In the genomic region with DNA sequence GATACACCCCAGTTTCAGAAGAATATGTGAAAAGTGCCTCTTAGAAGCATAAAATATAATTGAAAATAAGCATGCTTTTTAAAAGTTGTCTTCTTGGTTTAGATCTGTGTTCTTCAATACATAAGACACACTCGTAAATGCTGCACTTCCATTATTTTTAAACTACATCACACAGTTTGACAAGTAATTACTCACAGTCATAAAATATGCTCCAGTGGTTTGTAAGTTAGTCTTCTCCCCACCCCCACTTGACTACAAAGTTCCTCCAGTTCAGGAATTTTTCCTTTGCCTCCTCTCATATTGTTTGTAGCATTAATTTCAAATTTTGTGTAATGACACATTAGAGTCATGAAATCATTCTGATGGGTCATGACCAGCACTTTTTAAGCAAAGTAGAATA, we compare ENCODE assay signal across 24 cellular contexts.
DNase-seq lines count a peak whose midpoint lies in the region; ATAC-seq and TF ChIP-seq lines count a peak whose summit lies in the region.
"Had no signal": no experiment of that assay in that cellular context is flagged by ENCODE, and none has a peak within 500 bp of the region (broad histone marks: within the 10 kb centered on the region; RNA-seq: fewer than 3 reads in every experiment).

No MANE protein-coding gene starts in this region.

- H3K9me2 ChIP-seq in PC-3 (replicated peaks; ENCODE audit: low read length), result no peaks in the 10 kb centered on the region

- H3K36me3 ChIP-seq in PC-3 (ENCODE audit: low read depth, low read length), result no peaks in the 10 kb centered on the region
- no peaks in the 10 kb centered on the region for H3K36me3 ChIP-seq in skeletal muscle satellite cell (ENCODE audit: insufficient read depth, low read length)
- H3K36me3 ChIP-seq: sigmoid colon, upper lobe of right lung had no signal

- in situ Hi-C loops in KBM-7 (cut with MboI; ENCODE audit: low pct_unique_long_range_greater_than_20kb, low sequenced_read_pairs), result no loop called here

- H2AFZ ChIP-seq in PC-3 (ENCODE audit: low read length), result peak overlapping the region; percentile 13; the same call in 1 of the 2 replicates
- H2AFZ ChIP-seq: hepatocyte had no signal

- DNase-seq in KBM-7, result peak; percentile 39
- DNase-seq in PC-3, result peak; percentile 85
- peak in 1 of 2 donors; percentile 52 for DNase-seq in foreskin keratinocyte
- no peak for DNase-seq in GM20000 (ENCODE audit: low spot score)
- DNase-seq in SW480 (ENCODE audit: low spot score), result no peak
- DNase-seq in UCSD-AML1 (lab: John Stamatoyannopoulos, UW; ENCODE audit: unreplicated experiment), result no peak
- DNase-seq: activated CD4-positive, alpha-beta T cell treated with anti-CD3 and anti-CD28 coated beads for 1 hour; activated CD8-positive, alpha-beta T cell treated with anti-CD3 and anti-CD28 coated beads for 36 hours; activated gamma-delta T cell treated with Interleukin-2 at 50 U/mL for 16 hours; activated naive CD8-positive, alpha-beta T cell treated with anti-CD3 and anti-CD28 coated beads, Interleukin-2, amount 50 U/mL, for 24 hours; body of pancreas; CD4-positive, CD25-positive, alpha-beta regulatory T cell; foreskin melanocyte; NCI-H1417 treated with DMSO at 0.1 percent for 48 hours; NCI-H446; NCI-H82; OCI-M1; posterior cingulate gyrus; sigmoid colon; T-helper 1 cell; upper lobe of right lung had no signal

- H3K4me3 ChIP-seq in PC-3 (ENCODE audit: low read length) (peak overlapping the region; percentile 1; the same call in 1 of the 2 replicates), skeletal muscle satellite cell (ENCODE audit: low read length) (no peak overlapping the region)
- H3K4me3 ChIP-seq: body of pancreas, hepatocyte, sigmoid colon, upper lobe of right lung had no signal

- H3K27ac ChIP-seq in PC-3 (ENCODE audit: low read length) (peak overlapping the region; percentile 19), foreskin keratinocyte (no peak overlapping the region)
- H3K27ac ChIP-seq: body of pancreas, hepatocyte, sigmoid colon, upper lobe of right lung had no signal

- BruUV-seq in PC-3 (replicated peaks; lab: Mats Ljungman, UMichigan), result no TSS peak

- H3K4me1 ChIP-seq in PC-3 (ENCODE audit: insufficient read depth, low read length) (peaks cover 35% of the 10 kb centered on the region), foreskin keratinocyte (peaks cover 31% of the 10 kb centered on the region), skeletal muscle satellite cell (ENCODE audit: control insufficient read depth, insufficient read depth, low read length) (peaks cover 39% of the 10 kb centered on the region)
- H3K4me1 ChIP-seq: body of pancreas, sigmoid colon had no signal

- no peaks in the 10 kb centered on the region for H3K79me2 ChIP-seq in PC-3 (ENCODE audit: low read length)
- H3K79me2 ChIP-seq: hepatocyte had no signal

- ATAC-seq in PC-3 (peak; percentile 92), foreskin keratinocyte (peak; percentile 66), GM19328 (IDR thresholded peaks at IDR 0.05; ENCODE audit: unreplicated experiment) (no peak)
- ATAC-seq: activated CD8-positive, alpha-beta T cell treated with anti-CD3 and anti-CD28 coated beads for 36 hours; activated naive CD8-positive, alpha-beta T cell treated with anti-CD3 and anti-CD28 coated beads, Interleukin-2, amount 50 U/mL, for 24 hours; body of pancreas; upper lobe of right lung had no signal

- no peaks in the 10 kb centered on the region for H3K9me3 ChIP-seq in PC-3 (ENCODE audit: low read length)
- H3K9me3 ChIP-seq in skeletal muscle satellite cell (replicated peaks; ENCODE audit: low read length), result no peaks in the 10 kb centered on the region
- H3K9me3 ChIP-seq: body of pancreas, sigmoid colon, upper lobe of right lung had no signal

- POLR2A ChIA-PET in PC-3 (lab: Charles Lee; ENCODE audit: unreplicated experiment), result no interaction called here

- H3K4me2 ChIP-seq in PC-3 (ENCODE audit: low read length) (peak overlapping the region; percentile 76), skeletal muscle satellite cell (ENCODE audit: low read length) (peak overlapping the region; percentile 58)
- H3K4me2 ChIP-seq: hepatocyte had no signal

- no peaks in the 10 kb centered on the region for H3F3A ChIP-seq in PC-3 (ENCODE audit: low read length, unreplicated experiment)

- H3K27me3 ChIP-seq in PC-3 (ENCODE audit: low read length), result no peaks in the 10 kb centered on the region
- no peaks in the 10 kb centered on the region for H3K27me3 ChIP-seq in foreskin keratinocyte
- no peaks in the 10 kb centered on the region for H3K27me3 ChIP-seq in skeletal muscle satellite cell (ENCODE audit: control insufficient read depth, insufficient read depth, low read length)
- H3K27me3 ChIP-seq: body of pancreas, hepatocyte, sigmoid colon, upper lobe of right lung had no signal

- H4K20me1 ChIP-seq in PC-3 (ENCODE audit: low read length), result no peaks in the 10 kb centered on the region

- intact Hi-C loops in PC-3 (cut with micrococcal nuclease), result loop anchor here (1.0 kb wide), 1 partner anchor 67 kb away; no protein-coding TSS in a partner anchor

- CTCF ChIA-PET in PC-3 (lab: Charles Lee), result no interaction called here

- H3K9ac ChIP-seq in PC-3 (ENCODE audit: low read length) (no peak overlapping the region), skeletal muscle satellite cell (ENCODE audit: low read depth, low read length) (no peak overlapping the region)

- TF ChIP-seq CTCF in PC-3 (conservative IDR thresholded peaks at IDR 0.05; ENCODE audit: low read depth, low read length) (no peak), foreskin keratinocyte (conservative IDR thresholded peaks at IDR 0.05) (no peak), GM20000 (IDR thresholded peaks at IDR 0.05; ENCODE audit: extremely low read depth, missing control alignments) (no peak)

Comparison
In these comparisons a context has a peak if more than half of its experiments do, and no peak if none do; other contexts are left out.
1. DNase-seq: peak in KBM-7 (single experiment) and PC-3 (single experiment); none in GM20000 (single experiment), SW480 (single experiment) and UCSD-AML1 (single experiment).